Comparison of ENCODE assay signal across 13 cellular contexts in the genomic region with DNA sequence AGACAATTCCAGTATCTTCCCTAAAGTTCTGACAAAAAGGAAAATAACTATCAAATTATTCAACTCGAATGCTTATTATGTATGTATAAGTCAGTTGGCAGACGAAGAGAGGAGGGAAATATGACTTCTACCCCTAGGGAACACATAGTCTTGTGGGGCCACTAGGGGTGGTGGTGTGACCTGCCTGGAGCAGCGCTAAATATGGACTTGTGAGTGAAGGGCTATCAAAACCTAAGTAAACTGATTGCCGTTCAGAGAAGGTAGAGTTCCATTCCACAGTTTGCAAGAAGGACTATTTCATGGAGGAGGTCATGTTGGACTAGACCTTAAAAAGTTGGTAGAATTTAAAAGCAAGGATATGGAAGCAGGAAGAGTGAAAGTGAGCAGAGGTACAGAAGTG. TPM values are rescaled to one million over a fixed set of nuclear protein-coding genes. Genes with fewer than 3 reads are reported as not detected.
"Had no signal": no experiment of that assay in that cellular context is flagged by ENCODE, and none has a peak within 500 bp of the region (broad histone marks: within the 10 kb centered on the region; RNA-seq: fewer than 3 reads in every experiment).

No MANE protein-coding gene starts in this region.

RNA-seq across cellular contexts. Expression of a gene that starts 31.1 kb away (rescaled TPM):
- total RNA-seq: activated CD4-positive, alpha-beta memory T cell treated with anti-CD3 and anti-CD28 coated beads, Interleukin-2, amount 10 ng/mL, durations not matched to agents 7 days and 5 days; activated CD4-positive, alpha-beta T cell treated with anti-CD3 and anti-CD28 coated beads for 36 hours; activated CD4-positive, alpha-beta T cell treated with anti-CD3 and anti-CD28 coated beads, Interleukin-2, amount 10 ng/mL, durations not matched to agents 7 days and 5 days; activated CD8-positive, alpha-beta memory T cell treated with anti-CD3 and anti-CD28 coated beads, Interleukin-2, amount 10 ng/mL, durations not matched to agents 7 days and 5 days; activated CD8-positive, alpha-beta T cell treated with anti-CD3 and anti-CD28 coated beads, Interleukin-2, amount 10 ng/mL, durations not matched to agents 7 days and 5 days; activated naive CD8-positive, alpha-beta T cell treated with anti-CD3 and anti-CD28 coated beads, Interleukin-2, amount 10 ng/mL, durations not matched to agents 7 days and 5 days; activated T-helper 2 cell treated with anti-CD3 and anti-CD28 coated beads, Interferon-gamma antibody, Interleukin-2, Interleukin-4, amounts not matched to agents 10 μg/mL and 5 μg/mL and 100 μg/mL, durations not matched to agents 14 hours and 24 hours and 36 hours; ascending aorta; bronchial epithelial cell; cardiac muscle cell; chondrocyte; T-helper 2 cell treated with Interferon-gamma antibody and Interleukin-4, amounts not matched to agents 100 ng/mL and 5 ng/mL, for 36 hours; WTC11 had no signal

RNA-seq across cellular contexts. Expression of a gene that starts 32.8 kb away (rescaled TPM):
- total RNA-seq: activated CD4-positive, alpha-beta memory T cell treated with anti-CD3 and anti-CD28 coated beads, Interleukin-2, amount 10 ng/mL, durations not matched to agents 7 days and 5 days; activated CD4-positive, alpha-beta T cell treated with anti-CD3 and anti-CD28 coated beads for 36 hours; activated CD4-positive, alpha-beta T cell treated with anti-CD3 and anti-CD28 coated beads, Interleukin-2, amount 10 ng/mL, durations not matched to agents 7 days and 5 days; activated CD8-positive, alpha-beta memory T cell treated with anti-CD3 and anti-CD28 coated beads, Interleukin-2, amount 10 ng/mL, durations not matched to agents 7 days and 5 days; activated CD8-positive, alpha-beta T cell treated with anti-CD3 and anti-CD28 coated beads, Interleukin-2, amount 10 ng/mL, durations not matched to agents 7 days and 5 days; activated naive CD8-positive, alpha-beta T cell treated with anti-CD3 and anti-CD28 coated beads, Interleukin-2, amount 10 ng/mL, durations not matched to agents 7 days and 5 days; activated T-helper 2 cell treated with anti-CD3 and anti-CD28 coated beads, Interferon-gamma antibody, Interleukin-2, Interleukin-4, amounts not matched to agents 10 μg/mL and 5 μg/mL and 100 μg/mL, durations not matched to agents 14 hours and 24 hours and 36 hours; ascending aorta; cardiac muscle cell; chondrocyte; T-helper 2 cell treated with Interferon-gamma antibody and Interleukin-4, amounts not matched to agents 100 ng/mL and 5 ng/mL, for 36 hours; WTC11 had no signal

RNA-seq across cellular contexts. Expression of a gene that starts 51.9 kb away (rescaled TPM):
- total RNA-seq: activated CD4-positive, alpha-beta memory T cell treated with anti-CD3 and anti-CD28 coated beads, Interleukin-2, amount 10 ng/mL, durations not matched to agents 7 days and 5 days; activated CD4-positive, alpha-beta T cell treated with anti-CD3 and anti-CD28 coated beads for 36 hours; activated CD4-positive, alpha-beta T cell treated with anti-CD3 and anti-CD28 coated beads, Interleukin-2, amount 10 ng/mL, durations not matched to agents 7 days and 5 days; activated CD8-positive, alpha-beta memory T cell treated with anti-CD3 and anti-CD28 coated beads, Interleukin-2, amount 10 ng/mL, durations not matched to agents 7 days and 5 days; activated CD8-positive, alpha-beta T cell treated with anti-CD3 and anti-CD28 coated beads, Interleukin-2, amount 10 ng/mL, durations not matched to agents 7 days and 5 days; activated naive CD8-positive, alpha-beta T cell treated with anti-CD3 and anti-CD28 coated beads, Interleukin-2, amount 10 ng/mL, durations not matched to agents 7 days and 5 days; activated T-helper 2 cell treated with anti-CD3 and anti-CD28 coated beads, Interferon-gamma antibody, Interleukin-2, Interleukin-4, amounts not matched to agents 10 μg/mL and 5 μg/mL and 100 μg/mL, durations not matched to agents 14 hours and 24 hours and 36 hours; ascending aorta; bronchial epithelial cell; cardiac muscle cell; chondrocyte; T-helper 2 cell treated with Interferon-gamma antibody and Interleukin-4, amounts not matched to agents 100 ng/mL and 5 ng/mL, for 36 hours; WTC11 had no signal
